In genomic region chr7:5635461-5636445, GRCh38 we compare ENCODE assay signal across 8 cellular contexts. TPM values are rescaled to one million over a fixed set of nuclear protein-coding genes. Genes with fewer than 3 reads are reported as not detected.
DNase-seq lines count a peak whose midpoint lies in the region; ATAC-seq and TF ChIP-seq lines count a peak whose summit lies in the region.

No MANE protein-coding gene starts in this region.

- H3F3A ChIP-seq in GM23338 (replicated peaks; ENCODE audit: low read depth): peaks cover 10% of the 10 kb centered on the region; the same call in 1 of the 2 replicates

- H3K4me1 ChIP-seq in GM23338 (ENCODE audit: insufficient read depth) (peaks cover 40% of the 10 kb centered on the region), right atrium auricular region (peaks cover 0 to 68% of the 10 kb centered on the region in 2 donors), skeletal muscle satellite cell (ENCODE audit: control insufficient read depth, insufficient read depth, low read length) (peaks cover 58% of the 10 kb centered on the region)

- H3K36me3 ChIP-seq in GM23338 (ENCODE audit: insufficient read depth): 0 out of 2 replicates have a peak, but pooled peaks cover under 1% of the 10 kb centered on the region
- peaks cover 20% of the 10 kb centered on the region for H3K36me3 ChIP-seq in WERI-Rb-1
- peaks cover 45% of the 10 kb centered on the region for H3K36me3 ChIP-seq in right atrium auricular region
- H3K36me3 ChIP-seq in skeletal muscle satellite cell (ENCODE audit: insufficient read depth, low read length): peaks cover 7% of the 10 kb centered on the region

- DNase-seq in GM23338 (ENCODE audit: low spot score) (no peak), WERI-Rb-1 (no peak), right atrium auricular region (ENCODE audit: low spot score) (no peak), glomerular visceral epithelial cell (ENCODE audit: extremely low spot score) (no peak)

- no peak overlapping the region for H2AFZ ChIP-seq in GM23338

- H3K4me2 ChIP-seq in GM23338 (peak overlapping the region; percentile 47; the same call in 1 of the 2 replicates), skeletal muscle satellite cell (ENCODE audit: low read length) (peak overlapping the region; percentile 56)

- peak overlapping the region; percentile 4; the same call in 1 of the 2 replicates for H3K27ac Mint-ChIP-seq in GM23338

- peaks cover 21% of the 10 kb centered on the region for H3K27me3 Mint-ChIP-seq in GM23338 (ENCODE audit: insufficient read depth, low read depth, poor library complexity)

- no peaks in the 10 kb centered on the region for H3K79me2 ChIP-seq in GM23338 (replicated peaks; ENCODE audit: insufficient read depth)

- no peaks in the 10 kb centered on the region for H3K9me3 Mint-ChIP-seq in GM23338

- no peaks in the 10 kb centered on the region for H3K9me2 ChIP-seq in GM23338 (ENCODE audit: insufficient read depth)

- H3K4me3 Mint-ChIP-seq in GM23338: no peak overlapping the region

- H3K27me3 ChIP-seq in GM23338 (ENCODE audit: insufficient read depth): no peaks in the 10 kb centered on the region
- no peaks in the 10 kb centered on the region for H3K27me3 ChIP-seq in WERI-Rb-1 (ENCODE audit: insufficient read depth, low read depth, severe bottlenecking)
- no peaks in the 10 kb centered on the region for H3K27me3 ChIP-seq in right atrium auricular region
- H3K27me3 ChIP-seq in skeletal muscle satellite cell (ENCODE audit: control insufficient read depth, insufficient read depth, low read length): no peaks in the 10 kb centered on the region

- H3K4me3 ChIP-seq in GM23338: no peak overlapping the region
- no peak overlapping the region for H3K4me3 ChIP-seq in WERI-Rb-1 (ENCODE audit: low read depth, low read length)
- no peak overlapping the region for H3K4me3 ChIP-seq in right atrium auricular region
- H3K4me3 ChIP-seq in skeletal muscle satellite cell (ENCODE audit: low read length): no peak overlapping the region

- H3K4me1 Mint-ChIP-seq in GM23338: peaks cover 55% of the 10 kb centered on the region

- ATAC-seq in GM23338 (no peak), HG03139 (IDR thresholded peaks at IDR 0.05; ENCODE audit: unreplicated experiment) (no peak), HG03469 (IDR thresholded peaks at IDR 0.05; ENCODE audit: unreplicated experiment) (no peak), GM18861 (IDR thresholded peaks at IDR 0.05; ENCODE audit: unreplicated experiment) (no peak)

- H3K27ac ChIP-seq in GM23338 (ENCODE audit: low read depth) (peak overlapping the region; percentile 15; the same call in 1 of the 2 replicates), WERI-Rb-1 (peak overlapping the region; percentile 27; the same call in 1 of the 2 replicates), right atrium auricular region (peak overlapping the region; percentile 46 to 48)

- TF ChIP-seq CTCF in GM23338 (conservative IDR thresholded peaks at IDR 0.05; ENCODE audit: low read depth in 2 of 2): no peak
- no peak for TF ChIP-seq CTCF in WERI-Rb-1 (IDR thresholded peaks at IDR 0.05; ENCODE audit: low read depth, low read length)
- TF ChIP-seq CTCF in right atrium auricular region (IDR thresholded peaks at IDR 0.05): no peak

- H3K9me3 ChIP-seq in WERI-Rb-1 (ENCODE audit: severe bottlenecking) (no peaks in the 10 kb centered on the region), right atrium auricular region (no peaks in the 10 kb centered on the region), skeletal muscle satellite cell (replicated peaks; ENCODE audit: low read length) (no peaks in the 10 kb centered on the region)

- H3K9ac ChIP-seq in skeletal muscle satellite cell (ENCODE audit: low read depth, low read length): peak overlapping the region; percentile 43

- no peaks in the 10 kb centered on the region for H4K20me1 ChIP-seq in GM23338 (replicated peaks; ENCODE audit: insufficient read depth)

- H3K36me3 Mint-ChIP-seq in GM23338 (ENCODE audit: low read depth): peaks cover 23% of the 10 kb centered on the region

TF ChIP-seq in GM23338, 12 proteins besides CTCF, POLR2A, EP300 and RAD21 (continues in another document):
- TF ChIP-seq POLR2AphosphoS5 (IDR thresholded peaks at IDR 0.05; ENCODE audit: low read depth) (no peak), ETS1 (IDR thresholded peaks at IDR 0.05) (no peak), STAT1 (IDR thresholded peaks at IDR 0.05; ENCODE audit: unreplicated experiment) (no peak), JUNB (IDR thresholded peaks at IDR 0.05; ENCODE audit: unreplicated experiment) (no peak), EZH2 (IDR thresholded peaks at IDR 0.05; ENCODE audit: low read depth, unreplicated experiment) (no peak), ZNF462 (CRISPR knock-in tag; IDR thresholded peaks at IDR 0.05) (no peak)

RNA-seq across cellular contexts. Expression of gene FSCN1, which starts 43.1 kb away (rescaled TPM):
- total RNA-seq in GM23338 (2014; rRNA removed; shearing (Covaris generic)): 654 and 734 TPM in 2 replicates
- polyA plus RNA-seq in GM23338 (2016; fragmentation: Nextera tagmentation; extraction: Ambion mirVana): 135 and 146 TPM in 2 replicates
- 10 to 100 TPM; 14.4 to 31.2 TPM for total RNA-seq in right atrium auricular region
- total RNA-seq in skeletal muscle satellite cell (2012; rRNA removed): 267 and 317 TPM in 2 replicates

Comparison
In these comparisons a context has a peak if more than half of its experiments do, and no peak if none do; other contexts are left out.
1. RNA of gene FSCN1, which starts 43.1 kb away (total RNA-seq): 654 to 734 TPM in GM23338; 14.4 to 31.2 TPM in right atrium auricular region; every median in the first group is over 10 times any median in the second.
2. Peak in every context shown above with its lines, with median percentiles within 50 percentile points of each other: H3K27ac ChIP-seq.